ENCODE assay signal across 10 cellular contexts in the genomic region with DNA sequence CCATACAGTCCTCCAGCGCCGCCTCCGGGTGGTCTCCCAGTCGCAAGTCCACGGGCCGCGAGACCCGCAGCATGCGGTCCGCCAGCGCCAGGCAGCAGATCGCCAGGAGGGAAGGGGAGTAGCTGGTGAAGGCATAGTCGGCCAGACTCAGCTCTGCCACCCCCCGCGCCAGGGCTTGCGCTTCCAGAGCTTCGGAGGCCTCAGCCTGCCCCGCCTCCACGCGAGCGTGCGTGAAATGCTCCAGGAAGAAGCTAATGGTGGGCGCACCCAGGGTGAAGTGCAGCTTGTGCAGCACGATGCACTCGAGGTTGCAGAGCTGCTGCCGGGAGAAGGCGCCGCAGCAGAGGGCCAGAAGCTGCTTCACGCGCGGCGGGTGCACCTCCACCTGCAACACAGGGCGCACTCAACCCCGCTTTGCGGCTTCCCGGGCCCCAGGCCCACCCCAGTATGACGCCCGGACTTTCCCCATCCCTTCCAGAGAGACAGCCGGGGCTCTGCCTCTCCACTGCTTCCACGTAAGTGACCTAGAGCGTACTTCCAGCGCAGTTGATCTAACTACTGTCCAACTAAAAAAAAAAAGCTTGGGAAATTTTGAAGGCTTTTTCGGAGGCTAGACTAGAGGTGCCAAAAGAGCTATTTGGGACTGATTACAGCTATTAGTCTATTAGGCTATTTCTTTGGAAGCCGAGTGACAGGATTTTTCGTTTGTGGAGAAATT. TPM values are rescaled to one million over a fixed set of nuclear protein-coding genes. Genes with fewer than 3 reads are reported as not detected.
DNase-seq lines count a peak whose midpoint lies in the region; ATAC-seq, FAIRE-seq and TF ChIP-seq lines count a peak whose summit lies in the region.
"Had no signal": no experiment of that assay in that cellular context is flagged by ENCODE, and none has a peak within 500 bp of the region (broad histone marks: within the 10 kb centered on the region; RNA-seq: fewer than 3 reads in every experiment).

No MANE protein-coding gene starts in this region.

- peaks cover 37% of the 10 kb centered on the region for H3K4me1 Mint-ChIP-seq in activated CD4-positive, alpha-beta T cell treated with anti-CD3 and anti-CD28 coated beads for 36 hours
- H3K4me1 Mint-ChIP-seq in endodermal cell: peaks cover 7% of the 10 kb centered on the region

- intact Hi-C loops in activated CD4-positive, alpha-beta T cell treated with anti-CD3 and anti-CD28 coated beads for 36 hours (cut with DNase I, micrococcal nuclease): loop anchor here (1.0 to 10.0 kb wide), 2 partner anchors 8 to 327 kb away; no protein-coding TSS in a partner anchor
- intact Hi-C loops in pancreas (cut with DNase I): loop anchor here in 1 of 3 donors (5.0 kb wide), 1 partner anchor 54 kb away; no protein-coding TSS in a partner anchor

- H3K27ac ChIP-seq in SK-N-MC (no peak overlapping the region), endodermal cell (ENCODE audit: low read depth, low read length) (no peak overlapping the region), pancreas (peak overlapping the region in 3 of 4 donors; percentile 76 to 90 (median 87))

- H3K4me3 ChIP-seq in SK-N-MC: peak overlapping the region; percentile 97
- peak overlapping the region; percentile 86 for H3K4me3 ChIP-seq in endodermal cell (ENCODE audit: low read length)
- peak overlapping the region; percentile 55 to 81 (median 66) for H3K4me3 ChIP-seq in pancreas

- no peak overlapping the region for H3K9ac ChIP-seq in SK-N-MC (ENCODE audit: insufficient read length)
- H3K9ac ChIP-seq in endodermal cell (ENCODE audit: extremely low read depth, low read length, poor library complexity, severe bottlenecking): no peak overlapping the region

- no peak for ATAC-seq in activated CD4-positive, alpha-beta T cell treated with anti-CD3 and anti-CD28 coated beads for 36 hours
- peak in 3 of 4 donors; percentile 0 to 11 (median 6) for ATAC-seq in pancreas

- peak overlapping the region; percentile 73 for H3K4me3 Mint-ChIP-seq in activated CD4-positive, alpha-beta T cell treated with anti-CD3 and anti-CD28 coated beads for 36 hours
- peak overlapping the region; percentile 80 for H3K4me3 Mint-ChIP-seq in endodermal cell

- H3K27me3 Mint-ChIP-seq in activated CD4-positive, alpha-beta T cell treated with anti-CD3 and anti-CD28 coated beads for 36 hours: peaks cover 63% of the 10 kb centered on the region
- peaks cover 87% of the 10 kb centered on the region for H3K27me3 Mint-ChIP-seq in endodermal cell (ENCODE audit: insufficient read depth)

- H3K36me3 ChIP-seq in SK-N-MC (ENCODE audit: insufficient read depth, low read length) (no peaks in the 10 kb centered on the region), endodermal cell (ENCODE audit: control insufficient read depth, insufficient read depth, low read length) (no peaks in the 10 kb centered on the region), pancreas (no peaks in the 10 kb centered on the region)

- H3K27me3 ChIP-seq in endodermal cell (ENCODE audit: control insufficient read depth, insufficient read depth, low read length, poor library complexity, severe bottlenecking) (peaks cover 97% of the 10 kb centered on the region), pancreas (peaks cover 0 to 3% (median 0%) of the 10 kb centered on the region in 4 donors)

- POLR2A ChIA-PET in activated CD4-positive, alpha-beta T cell treated with anti-CD3 and anti-CD28 coated beads for 36 hours (lab: Charles Lee): interaction anchor here (0.6 kb wide), 2 partner anchors 13 to 53 kb away, joined by 3 to 7 read pairs; no protein-coding TSS in a partner anchor

- no peak overlapping the region for H3K27ac Mint-ChIP-seq in activated CD4-positive, alpha-beta T cell treated with anti-CD3 and anti-CD28 coated beads for 36 hours
- H3K27ac Mint-ChIP-seq in endodermal cell: no peak overlapping the region

- 3% methylated on average over 12 to 45 of the region's 45 CpGs for WGBS in endodermal cell (ENCODE audit: insufficient coverage in 1 of 2, insufficient read length in 1 of 2), 2 experiments
- WGBS in pancreas, 2 donors: 2% methylated on average over 38 to 45 of the region's 45 CpGs

- CTCF ChIA-PET in activated CD4-positive, alpha-beta T cell treated with anti-CD3 and anti-CD28 coated beads for 36 hours (lab: Charles Lee): interaction anchor here (0.6 to 2.0 kb wide), 9 partner anchors 10 to 189 kb away, joined by 3 to 8 read pairs (median 4); partner anchors contain the start of genes CDC20B, DHX29 and MTREX

- TF ChIP-seq CTCF in endodermal cell (conservative IDR thresholded peaks at IDR 0.05): peak; percentile 42
- TF ChIP-seq CTCF in pancreas (IDR thresholded peaks at IDR 0.05): no peak

- H3K4me1 ChIP-seq in endodermal cell (ENCODE audit: control insufficient read depth, insufficient read depth, low read length) (peaks cover 17% of the 10 kb centered on the region), pancreas (peaks cover 0 to 12% (median 0%) of the 10 kb centered on the region in 3 donors)

- FAIRE-seq in pancreas (lab: Jason Lieb, UNC): no peak
- FAIRE-seq: G401.6, TTC549 had no signal

- DNase-seq in activated CD4-positive, alpha-beta T cell treated with anti-CD3 and anti-CD28 coated beads for 36 hours: peak; percentile 45
- no peak for DNase-seq in activated CD4-positive, alpha-beta T cell treated with anti-CD3 and anti-CD28 coated beads, Interleukin-2, amount 50 U/mL, for 48 hours
- DNase-seq in SK-N-MC (ENCODE audit: low read depth, low spot score) (no peak), endodermal cell (peak; percentile 71), pancreas (peak in 5 of 6 donors; percentile 46 to 79 (median 49)), mesenteric fat pad (ENCODE audit: low spot score) (no peak), NCI-H2171 treated with DMSO at 0.1 percent for 48 hours (lab: John Stamatoyannopoulos, UW) (no peak)
- DNase-seq in activated effector memory CD4-positive, alpha-beta T cell treated with Interleukin-2 at 50 U/mL for 16 hours: no peak

- no peaks in the 10 kb centered on the region for H3K36me3 Mint-ChIP-seq in activated CD4-positive, alpha-beta T cell treated with anti-CD3 and anti-CD28 coated beads for 36 hours (ENCODE audit: low read depth)
- H3K36me3 Mint-ChIP-seq in endodermal cell (ENCODE audit: low read depth): no peaks in the 10 kb centered on the region

- H3K9me3 ChIP-seq in SK-N-MC (ENCODE audit: low read depth, low read length) (no peaks in the 10 kb centered on the region), endodermal cell (ENCODE audit: control insufficient read depth, low read length) (no peaks in the 10 kb centered on the region), pancreas (no peaks in the 10 kb centered on the region)

- no peaks in the 10 kb centered on the region for H3K9me3 Mint-ChIP-seq in activated CD4-positive, alpha-beta T cell treated with anti-CD3 and anti-CD28 coated beads for 36 hours (ENCODE audit: low read depth)
- no peaks in the 10 kb centered on the region for H3K9me3 Mint-ChIP-seq in endodermal cell

RNA-seq across cellular contexts. Expression of gene CCNO, which starts 1.8 kb away (rescaled TPM):
- total RNA-seq in activated CD4-positive, alpha-beta T cell treated with anti-CD3 and anti-CD28 coated beads for 36 hours: not detected
- 1 to 10 TPM; 5.1 to 9.7 TPM for total RNA-seq in endodermal cell
- 0.75 TPM for polyA plus RNA-seq in endodermal cell (2013, experiment 1 of 2)
- 0.83 TPM for polyA plus RNA-seq in endodermal cell (2013, experiment 2 of 2)
- total RNA-seq in pancreas: 10 to 100 TPM in 1 of 6 donors, 1 to 10 TPM in 5; 5.1 to 13.3 (median 7.6) TPM
- 10 to 100 TPM; 16.2 to 17.8 TPM for polyA plus RNA-seq in pancreas
- total RNA-seq in mesenteric fat pad: not detected

RNA-seq across cellular contexts. Expression of gene MCIDAS, which starts 4.5 kb away (rescaled TPM):
- total RNA-seq in activated CD4-positive, alpha-beta T cell treated with anti-CD3 and anti-CD28 coated beads for 36 hours: not detected
- 1 to 10 TPM in 1 of 2 donors, under 1 TPM in 1; 0.58 to 1.4 TPM for total RNA-seq in endodermal cell
- 0.32 TPM for polyA plus RNA-seq in endodermal cell (2013, experiment 1 of 2)
- polyA plus RNA-seq in endodermal cell (2013, experiment 2 of 2): not detected
- 1 to 10 TPM in 1 of 6 donors, under 1 TPM in 5; 0.31 to 1.2 (median 0.57) TPM for total RNA-seq in pancreas
- polyA plus RNA-seq in pancreas: under 1 TPM; 0.16 to 0.76 TPM
- not detected for total RNA-seq in mesenteric fat pad

RNA-seq across cellular contexts. Expression of gene CDC20B, which starts 58.7 kb away (rescaled TPM):
- total RNA-seq in activated CD4-positive, alpha-beta T cell treated with anti-CD3 and anti-CD28 coated beads for 36 hours: not detected
- total RNA-seq in endodermal cell (under 1 TPM; 0.13 to 0.20 TPM), pancreas (not detected), mesenteric fat pad (not detected)
- 0.21 TPM for polyA plus RNA-seq in endodermal cell (2013, experiment 1 of 2)
- polyA plus RNA-seq in endodermal cell (2013, experiment 2 of 2): not detected
- not detected for polyA plus RNA-seq in pancreas

Comparison
In these comparisons a context has a peak if more than half of its experiments do, and no peak if none do; other contexts are left out.
1. DNase-seq: peak in activated CD4-positive, alpha-beta T cell treated with anti-CD3 and anti-CD28 coated beads for 36 hours (single experiment), endodermal cell (single experiment) and pancreas (5 of 6); none in activated CD4-positive, alpha-beta T cell treated with anti-CD3 and anti-CD28 coated beads, Interleukin-2, amount 50 U/mL, for 48 hours (0 of 2), SK-N-MC (single experiment), mesenteric fat pad (single experiment), activated effector memory CD4-positive, alpha-beta T cell treated with Interleukin-2 at 50 U/mL for 16 hours (single experiment) and NCI-H2171 treated with DMSO at 0.1 percent for 48 hours (single experiment).
2. H3K27ac ChIP-seq: peak in pancreas (3 of 4); none in SK-N-MC (single experiment) and endodermal cell (single experiment).
3. Peak in every context shown above with its lines, with median percentiles within 50 percentile points of each other: H3K4me3 ChIP-seq.